ENCODE assay signal across 1 cellular context in the genomic region with DNA sequence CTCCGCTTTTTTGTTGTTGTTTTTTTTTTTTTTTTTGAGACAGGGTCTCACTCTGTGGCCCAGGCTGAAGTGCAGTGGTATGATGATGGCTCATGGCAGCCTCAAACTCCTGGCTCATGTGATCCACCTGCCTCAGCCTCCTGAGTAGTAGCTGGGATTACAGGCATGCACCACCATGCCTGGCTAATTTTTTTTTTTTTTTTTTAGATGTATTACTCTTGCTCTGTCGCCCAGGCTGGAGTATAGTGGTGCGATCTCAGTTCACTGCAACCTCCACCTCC.
TF ChIP-seq lines count a peak whose summit lies in the region.

No MANE protein-coding gene starts in this region.

TF ChIP-seq in WTC11, 78 proteins besides CTCF, POLR2A, EP300 and RAD21:
- peak; percentile 88 for TF ChIP-seq ZNF121 (CRISPR knock-in tag; IDR thresholded peaks at IDR 0.05)
